In the genomic region with DNA sequence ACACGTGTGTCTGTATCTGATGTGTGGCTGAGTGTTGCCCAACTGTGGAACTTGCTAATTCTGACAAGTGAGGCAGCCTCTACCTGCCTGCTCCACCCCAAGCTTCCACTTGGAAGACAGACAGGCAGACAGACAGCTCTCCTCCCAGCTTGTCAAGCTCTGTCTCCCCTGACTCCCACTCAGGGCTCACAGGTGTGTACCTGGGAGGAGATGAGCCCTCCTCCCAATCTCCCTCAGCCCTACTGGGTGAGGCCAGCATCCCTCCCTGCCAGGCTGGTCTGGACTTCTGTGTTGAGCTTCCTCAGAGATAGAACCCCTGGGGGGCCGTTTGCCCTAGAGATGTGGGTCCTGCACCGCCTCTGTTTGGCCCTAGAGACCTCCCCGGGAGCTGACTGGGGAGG, we compare ENCODE assay signal across 14 cellular contexts. TPM values are rescaled to one million over a fixed set of nuclear protein-coding genes. Genes with fewer than 3 reads are reported as not detected.
DNase-seq lines count a peak whose midpoint lies in the region; ATAC-seq, FAIRE-seq and TF ChIP-seq lines count a peak whose summit lies in the region.
"Had no signal": no experiment of that assay in that cellular context is flagged by ENCODE, and none has a peak within 500 bp of the region (broad histone marks: within the 10 kb centered on the region; RNA-seq: fewer than 3 reads in every experiment).

No MANE protein-coding gene starts in this region.

- intact Hi-C loops in PC-3 (cut with micrococcal nuclease), result no loop called here

- TF ChIP-seq CTCF in PC-3 (conservative IDR thresholded peaks at IDR 0.05; ENCODE audit: low read depth, low read length) (no peak), H1 (IDR thresholded peaks at IDR 0.05; ENCODE audit: control extremely low read depth in 1 of 3, insufficient read depth in 1 of 3, low read depth in 1 of 3, low read length in 3 of 3) (no peak)

- peak overlapping the region; percentile 32 for H2BK15ac ChIP-seq in H1 (ENCODE audit: low read length)
- H2BK15ac ChIP-seq in neuronal stem cell (ENCODE audit: low read length), result peak overlapping the region; percentile 6

- H3K4ac ChIP-seq in H1 (replicated peaks; ENCODE audit: insufficient read length, low read depth, low read length), result no peak overlapping the region
- no peak overlapping the region for H3K4ac ChIP-seq in neuronal stem cell (ENCODE audit: low read length)

- H3K36me3 ChIP-seq in PC-3 (ENCODE audit: low read depth, low read length) (no peaks in the 10 kb centered on the region), H1 (ENCODE audit: control insufficient read depth in 2 of 4, insufficient read depth in 4 of 4, low read length in 3 of 4) (no peaks in the 10 kb centered on the region), neuronal stem cell (replicated peaks in 1 of 2; ENCODE audit: control insufficient read depth in 2 of 2, insufficient read depth in 2 of 2, low read length in 2 of 2) (no peaks in the 10 kb centered on the region)
- H3K36me3 ChIP-seq: tibial artery had no signal

- H3K79me1 ChIP-seq in H1 (ENCODE audit: low read depth, low read length), result no peaks in the 10 kb centered on the region
- no peaks in the 10 kb centered on the region for H3K79me1 ChIP-seq in neuronal stem cell (ENCODE audit: low read depth, low read length)

- H3K4me2 ChIP-seq in PC-3 (ENCODE audit: low read length) (no peak overlapping the region), H1 (ENCODE audit: insufficient read depth in 1 of 2, low read depth in 2 of 2, low read length in 2 of 2) (no peak overlapping the region; a peak in 1 of 4 replicates), neuronal stem cell (ENCODE audit: insufficient read depth, low read length, poor library complexity, severe bottlenecking) (no peak overlapping the region)

- H4K20me1 ChIP-seq in PC-3 (ENCODE audit: low read length) (no peaks in the 10 kb centered on the region), H1 (replicated peaks in 1 of 2; ENCODE audit: control insufficient read depth in 1 of 2, insufficient read depth in 2 of 2, low read length in 2 of 2) (no peaks in the 10 kb centered on the region)

- 83% methylated on average over 4 of the region's 4 CpGs; no CpG with 5 or more reads in 1 of the 2 experiments for WGBS in H1 (ENCODE audit: extremely low coverage in 1 of 2, insufficient coverage in 1 of 2, insufficient read length in 1 of 2, insufficient replicate concordance in 2 of 2, low coverage in 1 of 2, low lambda C conversion rate in 2 of 2, missing lambda C conversion rate in 1 of 2), 2 experiments
- WGBS in neuronal stem cell (ENCODE audit: extremely low coverage in 2 of 2, insufficient read length in 2 of 2, insufficient replicate concordance in 1 of 2), 2 donors, result no CpG with 5 or more reads among the region's 4 CpGs

- FAIRE-seq in H1 (lab: Jason Lieb, UNC), result no peak

- POLR2A ChIA-PET in PC-3 (lab: Charles Lee; ENCODE audit: unreplicated experiment) (no interaction called here), H1 (lab: Charles Lee; ENCODE audit: partially characterized antibody) (interaction anchor here (3.8 to 57.8 kb wide), 4 partner anchors 16 to 81 kb away, joined by 19 to 1185 read pairs (median 78); a partner anchor contains a TSS)

- no peak overlapping the region for H3K14ac ChIP-seq in H1 (ENCODE audit: insufficient read length)
- H3K14ac ChIP-seq in neuronal stem cell (ENCODE audit: low read length), result no peak overlapping the region

- H3K56ac ChIP-seq in H1 (replicated peaks; ENCODE audit: insufficient read length, low read depth, low read length), result no peak overlapping the region

- H3K18ac ChIP-seq in H1 (ENCODE audit: extremely low read depth, low read length) (no peak overlapping the region), neuronal stem cell (ENCODE audit: low read length) (peak overlapping the region; percentile 40)

- BruUV-seq in PC-3 (replicated peaks; lab: Mats Ljungman, UMichigan), result no TSS peak

- ATAC-seq in PC-3, result peak; percentile 35
- no peak for ATAC-seq in HG03280 (IDR thresholded peaks at IDR 0.05; ENCODE audit: unreplicated experiment)
- ATAC-seq: left ventricle myocardium superior had no signal

- H3K23ac ChIP-seq in H1 (ENCODE audit: insufficient read length) (no peak overlapping the region), neuronal stem cell (ENCODE audit: low read depth, low read length, poor library complexity) (peak overlapping the region; percentile 49)

- no peaks in the 10 kb centered on the region for H3K79me2 ChIP-seq in PC-3 (ENCODE audit: low read length)
- no peaks in the 10 kb centered on the region for H3K79me2 ChIP-seq in H1 (ENCODE audit: control insufficient read depth in 1 of 2, insufficient read depth in 2 of 2, low read length in 2 of 2)

- H3K4me3 ChIP-seq in PC-3 (ENCODE audit: low read length) (no peak overlapping the region), H1 (ENCODE audit: extremely low read depth in 1 of 4, insufficient read depth in 2 of 4, low read depth in 3 of 4, low read length in 4 of 4) (no peak overlapping the region), neuronal stem cell (ENCODE audit: low read length in 2 of 2) (no peak overlapping the region)

- CTCF ChIA-PET in PC-3 (lab: Charles Lee), result no interaction called here
- CTCF ChIA-PET in H1 (lab: Charles Lee; ENCODE audit: partially characterized antibody), result interaction anchor here (0.6 to 16.5 kb wide), 13 partner anchors 8 to 188 kb away, joined by 3 to 232 read pairs (median 4); a partner anchor contains a TSS

- peaks cover 17% of the 10 kb centered on the region for H3K23me2 ChIP-seq in H1 (ENCODE audit: low read depth, low read length)

- no peak overlapping the region for H3K9ac ChIP-seq in PC-3 (ENCODE audit: low read length)
- no peak overlapping the region; a peak in 1 of 7 replicates for H3K9ac ChIP-seq in H1 (replicated peaks in 1 of 4; ENCODE audit: extremely low read depth in 1 of 4, low read depth in 3 of 4, low read length in 3 of 4)
- H3K9ac ChIP-seq in neuronal stem cell (ENCODE audit: low read depth, low read length, poor library complexity), result no peak overlapping the region

- H2AK5ac ChIP-seq in H1 (ENCODE audit: low read depth, low read length) (0 out of 2 replicates have a peak overlapping the region, but pooled peaks have one; percentile 1), neuronal stem cell (ENCODE audit: low read depth, low read length) (peak overlapping the region; percentile 58)

- no peak for TF ChIP-seq RAD21 in H1 (IDR thresholded peaks at IDR 0.05 in 1 of 2, conservative IDR thresholded peaks at IDR 0.05 in 1 of 2; ENCODE audit: low read depth in 2 of 2, low read length in 2 of 2)

- H3F3A ChIP-seq in PC-3 (ENCODE audit: low read length, unreplicated experiment), result no peaks in the 10 kb centered on the region

- H4K5ac ChIP-seq in H1 (ENCODE audit: insufficient read length, low read depth, low read length), result no peak overlapping the region

- H2BK12ac ChIP-seq in H1 (ENCODE audit: low read depth, low read length) (peak overlapping the region; percentile 55; the same call in 1 of the 2 replicates), neuronal stem cell (ENCODE audit: low read length) (peak overlapping the region; percentile 19)

- no peak overlapping the region for H2AFZ ChIP-seq in PC-3 (ENCODE audit: low read length)
- no peak overlapping the region for H2AFZ ChIP-seq in H1 (ENCODE audit: low read length)
- H2AFZ ChIP-seq in neuronal stem cell (ENCODE audit: low read length), result no peak overlapping the region

- H3K9me2 ChIP-seq in PC-3 (replicated peaks; ENCODE audit: low read length), result no peaks in the 10 kb centered on the region

- TF ChIP-seq EP300 in H1 (IDR thresholded peaks at IDR 0.05; ENCODE audit: borderline replicate concordance in 1 of 2, low read depth in 2 of 2, low read length in 2 of 2), result no peak

- DNase-seq in NCI-H345 (lab: John Stamatoyannopoulos, UW) (peak; percentile 44), NCI-H345 treated with DMSO at 0.1 percent for 48 hours (lab: John Stamatoyannopoulos, UW; ENCODE audit: unreplicated experiment) (no peak), PC-3 (no peak), H1 (ENCODE audit: low read depth in 1 of 2, low spot score in 2 of 2) (no peak), neuronal stem cell (ENCODE audit: low spot score) (no peak), SK-N-DZ (ENCODE audit: low spot score) (no peak), NK-92 (lab: John Stamatoyannopoulos, UW; ENCODE audit: unreplicated experiment) (no peak)
- DNase-seq: effector CD4-positive, alpha-beta T cell; left ventricle myocardium superior; NCI-H526 treated with DMSO at 0.1 percent for 48 hours; SIG-M5; tibial artery had no signal

- H2BK5ac ChIP-seq in H1 (ENCODE audit: low read depth, low read length) (peak overlapping the region; percentile 7; the same call in 1 of the 2 replicates), neuronal stem cell (ENCODE audit: low read length) (no peak overlapping the region)

- no peak overlapping the region for H2BK120ac ChIP-seq in H1 (replicated peaks; ENCODE audit: low read depth, low read length)
- H2BK120ac ChIP-seq in neuronal stem cell (ENCODE audit: low read depth, low read length), result no peak overlapping the region

- H3K9me3 ChIP-seq in PC-3 (ENCODE audit: low read length) (no peaks in the 10 kb centered on the region), H1 (ENCODE audit: insufficient read depth in 2 of 2, low read depth in 1 of 2, low read length in 1 of 2) (no peaks in the 10 kb centered on the region), neuronal stem cell (replicated peaks in 1 of 2; ENCODE audit: control insufficient read depth in 2 of 2, insufficient read depth in 1 of 2, low read depth in 1 of 2, low read length in 2 of 2) (peaks cover 2 to 4% of the 10 kb centered on the region in 2 donors)
- H3K9me3 ChIP-seq: tibial artery had no signal

- peaks cover 13% of the 10 kb centered on the region for H3K27me3 ChIP-seq in PC-3 (ENCODE audit: low read length)
- peaks cover 10 to 38% (median 35%) of the 10 kb centered on the region in 4 experiments for H3K27me3 ChIP-seq in H1 (replicated peaks in 1 of 4; ENCODE audit: control insufficient read depth in 3 of 4, extremely low read depth in 1 of 4, insufficient read depth in 3 of 4, low read length in 3 of 4)
- peaks cover 23 to 89% (median 47%) of the 10 kb centered on the region in 3 experiments for H3K27me3 ChIP-seq in neuronal stem cell (ENCODE audit: control insufficient read depth in 3 of 3, insufficient read depth in 3 of 3, low read depth in 1 of 3, low read length in 3 of 3)

- no peak overlapping the region for H4K91ac ChIP-seq in H1 (replicated peaks; ENCODE audit: insufficient read length, low read length)
- no peak overlapping the region for H4K91ac ChIP-seq in neuronal stem cell (ENCODE audit: low read depth, low read length, poor library complexity)

- H4K8ac ChIP-seq in H1 (ENCODE audit: extremely low read depth, insufficient read depth, low read length) (peak overlapping the region; percentile 75), neuronal stem cell (ENCODE audit: low read depth, low read length) (no peak overlapping the region)

- 0 out of 2 replicates have a peak overlapping the region, but pooled peaks have one; percentile 27 for H2BK20ac ChIP-seq in H1 (ENCODE audit: low read length)

- H3K27ac ChIP-seq in PC-3 (ENCODE audit: low read length) (no peak overlapping the region), H1 (ENCODE audit: low read depth, low read length) (no peak overlapping the region), neuronal stem cell (replicated peaks; ENCODE audit: low read length) (no peak overlapping the region)
- H3K27ac ChIP-seq: tibial artery had no signal

- H3K4me1 ChIP-seq in PC-3 (ENCODE audit: insufficient read depth, low read length) (no peaks in the 10 kb centered on the region; the same call in 1 of the 2 replicates), H1 (replicated peaks in 1 of 4; ENCODE audit: control insufficient read depth in 3 of 4, insufficient read depth in 4 of 4, low read length in 3 of 4) (peaks cover 0 to 30% (median 17%) of the 10 kb centered on the region in 4 experiments; a peak in 6 of 7 replicates), neuronal stem cell (ENCODE audit: control insufficient read depth in 2 of 2, insufficient read depth in 1 of 2, low read depth in 1 of 2, low read length in 2 of 2) (peaks cover 0 to 22% of the 10 kb centered on the region in 2 donors)

- no peak for TF ChIP-seq POLR2A in H1 (IDR thresholded peaks at IDR 0.05; ENCODE audit: control extremely low read depth in 1 of 2, low read depth in 2 of 2, low read length in 2 of 2)

RNA-seq across cellular contexts. Expression of a gene that starts 1.0 kb away (rescaled TPM):
- not detected in 2 replicates for total RNA-seq in PC-3 (2014; rRNA removed)
- total RNA-seq in H1 (2021; fragmentation: NEBNext Ultra II Directional; extraction: Animal tissue kit (Norgen Biotek cat#: 25700)), result not detected in 2 replicates
- 0.05 and 0.08 TPM in 2 replicates for polyA plus RNA-seq in H1 (2011; rRNA removed)
- polyA plus RNA-seq in H1 (2011; cell fraction: cytosol; rRNA removed), result 0.13 TPM
- not detected for polyA plus RNA-seq in H1 (2011; cell fraction: nucleus; rRNA removed)
- polyA plus RNA-seq in H1 (2012, experiment 1 of 2), result 0.21 to 0.51 TPM (median 0.33 TPM) in 4 replicates
- 0.16 TPM for polyA plus RNA-seq in H1 (2012, experiment 2 of 2)
- 0.08 TPM for polyA plus RNA-seq in H1 (2013, experiment 1 of 2)
- 0.11 TPM for polyA plus RNA-seq in H1 (2013, experiment 2 of 2)
- 0.44 TPM in 1 of 2 replicates, not detected in the other for polyA minus RNA-seq in H1 (2011; rRNA and poly(A)+ RNA removed)
- not detected for polyA minus RNA-seq in H1 (2011; cell fraction: cytosol; rRNA and poly(A)+ RNA removed)
- polyA minus RNA-seq in H1 (2011; cell fraction: nucleus; rRNA and poly(A)+ RNA removed), result 0.40 TPM
- polyA plus RNA-seq in neuronal stem cell (2013, experiment 1 of 2), result not detected
- not detected for polyA plus RNA-seq in neuronal stem cell (2013, experiment 2 of 2)
- polyA plus RNA-seq in SK-N-DZ (2014; cell fraction: cytosol; rRNA removed), result 1.3 and 1.8 TPM in 2 replicates
- 0.53 and 1.0 TPM in 2 replicates for polyA plus RNA-seq in SK-N-DZ (2014; cell fraction: nucleus; rRNA removed)
- total RNA-seq: omental fat pad had no signal

RNA-seq across cellular contexts. Expression of a gene that starts 41.5 kb away (rescaled TPM):
- total RNA-seq in PC-3 (2014; rRNA removed), result 243 and 304 TPM in 2 replicates
- 393 and 410 TPM in 2 replicates for total RNA-seq in H1 (2021; fragmentation: NEBNext Ultra II Directional; extraction: Animal tissue kit (Norgen Biotek cat#: 25700))
- 435 and 574 TPM in 2 replicates for polyA plus RNA-seq in H1 (2011; rRNA removed)
- polyA plus RNA-seq in H1 (2011; cell fraction: cytosol; rRNA removed), result 408 TPM
- polyA plus RNA-seq in H1 (2011; cell fraction: nucleus; rRNA removed), result 721 TPM
- 317 to 394 TPM (median 319 TPM) in 4 replicates for polyA plus RNA-seq in H1 (2012, experiment 1 of 2)
- polyA plus RNA-seq in H1 (2012, experiment 2 of 2), result 437 TPM
- polyA plus RNA-seq in H1 (2013, experiment 1 of 2), result 405 TPM
- 379 TPM for polyA plus RNA-seq in H1 (2013, experiment 2 of 2)
- 281 and 291 TPM in 2 replicates for polyA minus RNA-seq in H1 (2011; rRNA and poly(A)+ RNA removed)
- 357 TPM for polyA minus RNA-seq in H1 (2011; cell fraction: cytosol; rRNA and poly(A)+ RNA removed)
- 226 TPM for polyA minus RNA-seq in H1 (2011; cell fraction: nucleus; rRNA and poly(A)+ RNA removed)
- 54.5 TPM for polyA plus RNA-seq in neuronal stem cell (2013, experiment 1 of 2)
- polyA plus RNA-seq in neuronal stem cell (2013, experiment 2 of 2), result 51.5 TPM
- 119 and 124 TPM in 2 replicates for polyA plus RNA-seq in SK-N-DZ (2014; cell fraction: cytosol; rRNA removed)
- 182 and 202 TPM in 2 replicates for polyA plus RNA-seq in SK-N-DZ (2014; cell fraction: nucleus; rRNA removed)
